8 cellular contexts compared by ENCODE assay signal in the genomic region with DNA sequence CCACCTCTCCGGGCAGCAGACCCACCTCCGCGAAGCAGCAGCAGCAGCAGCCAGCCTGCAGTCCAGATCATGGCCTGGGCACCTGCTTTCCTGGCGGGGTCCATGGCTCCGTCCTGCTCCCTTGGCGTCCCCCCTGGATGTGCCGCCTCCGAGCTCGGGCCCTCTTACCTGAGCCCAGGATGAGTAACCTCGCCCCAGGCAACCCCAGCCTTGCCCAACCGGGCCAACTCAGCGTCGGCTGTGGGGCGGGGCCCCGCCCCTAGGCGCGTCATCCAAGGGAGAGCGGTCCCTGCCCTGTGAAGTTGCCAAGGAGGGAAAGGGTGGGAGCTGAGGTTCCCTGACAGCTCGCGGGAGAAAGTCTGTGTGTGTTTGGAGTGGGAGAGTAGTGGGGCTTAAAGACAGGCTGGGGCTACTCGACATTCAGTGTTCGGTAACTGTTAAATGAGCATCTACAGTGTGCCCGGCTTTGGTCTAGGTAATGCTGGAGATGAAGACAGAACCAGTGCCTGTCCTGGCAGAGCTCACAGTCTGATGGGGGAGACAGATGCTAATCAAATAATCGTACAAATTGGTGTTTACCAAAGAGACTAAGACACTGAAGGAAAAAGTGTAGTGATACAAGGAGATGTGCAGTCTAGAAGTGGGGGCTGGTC. TPM values are rescaled to one million over a fixed set of nuclear protein-coding genes. Genes with fewer than 3 reads are reported as not detected.
DNase-seq lines count a peak whose midpoint lies in the region; TF ChIP-seq lines count a peak whose summit lies in the region.

A gene (minus strand): TSS at position 141 of the 653 bp plus-strand sequence. CDS start 37 bp downstream, at position 104.

- H3K4me3 Mint-ChIP-seq in Calu3 (ENCODE audit: low read depth, unreplicated experiment), result peak within 1 kb of the TSS; percentile 75

- TF ChIP-seq CTCF in Calu3 (IDR thresholded peaks at IDR 0.05; ENCODE audit: unreplicated experiment) (no peak), Peyer's patch (IDR thresholded peaks at IDR 0.05) (no peak), esophagus squamous epithelium (IDR thresholded peaks at IDR 0.05) (no peak), ovary (IDR thresholded peaks at IDR 0.05) (no peak)

- H3K4me1 ChIP-seq in Peyer's patch (peaks cover 0 to 19% (median 0%) of the 10 kb centered on the region in 4 donors), esophagus squamous epithelium (peaks cover 17 to 83% (median 38%) of the 10 kb centered on the region in 3 donors), ovary (ENCODE audit: insufficient read depth) (no peaks in the 10 kb centered on the region)

- peaks cover 36% of the 10 kb centered on the region for H3K36me3 Mint-ChIP-seq in Calu3 (ENCODE audit: insufficient read depth, unreplicated experiment)

- H3K36me3 ChIP-seq in Peyer's patch (no peaks in the 10 kb centered on the region), esophagus squamous epithelium (peaks cover 0 to 24% (median 5%) of the 10 kb centered on the region in 3 donors), ovary (no peaks in the 10 kb centered on the region)

- H3K27ac ChIP-seq in Peyer's patch (peak within 1 kb of the TSS in 3 of 4 donors; percentile 80 to 86 (median 86)), esophagus squamous epithelium (peak within 1 kb of the TSS; percentile 90 to 96 (median 92)), ovary (peak within 1 kb of the TSS in 1 of 2 donors; percentile 92)

- H3K4me1 Mint-ChIP-seq in Calu3 (ENCODE audit: low read depth, unreplicated experiment), result peaks cover 49% of the 10 kb centered on the region

- H3K9me3 ChIP-seq in Peyer's patch, result no peaks in the 10 kb centered on the region
- no peaks in the 10 kb centered on the region for H3K9me3 ChIP-seq in esophagus squamous epithelium
- H3K9me3 ChIP-seq in ovary, result no peaks in the 10 kb centered on the region

- TF ChIP-seq EP300 in ovary (IDR thresholded peaks at IDR 0.05), result no peak

- H3K27me3 ChIP-seq in Peyer's patch (no peaks in the 10 kb centered on the region), esophagus squamous epithelium (no peaks in the 10 kb centered on the region), ovary (no peaks in the 10 kb centered on the region)

- H3K4me3 ChIP-seq in Peyer's patch, result peak within 1 kb of the TSS in 2 of 4 donors; percentile 67 to 80
- peak within 1 kb of the TSS; percentile 54 to 68 (median 66) for H3K4me3 ChIP-seq in esophagus squamous epithelium
- peak within 1 kb of the TSS; percentile 61 for H3K4me3 ChIP-seq in ovary

- TF ChIP-seq POLR2A in Peyer's patch (IDR thresholded peaks at IDR 0.05), result no peak
- peak in 3 of 4 donors; percentile 80 to 87 (median 84) for TF ChIP-seq POLR2A in esophagus squamous epithelium (IDR thresholded peaks at IDR 0.05)
- no peak for TF ChIP-seq POLR2A in ovary (IDR thresholded peaks at IDR 0.05)

- no TSS peak for BruUV-seq in Calu3 (replicated peaks; lab: Mats Ljungman, UMichigan)

- DNase-seq in Calu3, result peak; percentile 93
- DNase-seq in Peyer's patch, result peak in 2 of 3 donors; percentile 62 to 63
- DNase-seq in esophagus squamous epithelium (lab: John Stamatoyannopoulos, UW), result no peak
- DNase-seq in ovary, result peak; percentile 36 to 68 (median 57)
- no peak for DNase-seq in dedifferentiated amniotic fluid mesenchymal stem cell (ENCODE audit: extremely low spot score)
- DNase-seq in NCI-H187 treated with DMSO at 0.1 percent for 48 hours (lab: John Stamatoyannopoulos, UW), result no peak
- DNase-seq in stimulated activated CD4-positive, alpha-beta T cell treated with anti-CD3 and anti-CD28 coated beads, Interleukin-2, amount 100 ng/mL, for 48 hours, result no peak
- DNase-seq in HuH-7.5 (ENCODE audit: low spot score), result no peak

- WGBS in esophagus squamous epithelium, 2 donors, result 13 to 28% methylated on average over 5 to 6 of the region's 24 CpGs
- WGBS in ovary, 3 donors, result 22 to 32% (median 31%) methylated on average over 24 of the region's 24 CpGs

- H3K27me3 Mint-ChIP-seq in Calu3 (ENCODE audit: unreplicated experiment), result no peaks in the 10 kb centered on the region

- no peaks in the 10 kb centered on the region for H3K9me3 Mint-ChIP-seq in Calu3 (ENCODE audit: low read depth, unreplicated experiment)

- intact Hi-C loops in Calu3 (cut with micrococcal nuclease; ENCODE audit: unreplicated experiment), result no loop called here
- intact Hi-C loops in esophagus squamous epithelium (cut with DNase I), result no loop called here
- intact Hi-C loops in ovary (cut with DNase I), result no loop called here

- CTCF ChIA-PET in Calu3 (lab: Charles Lee), result interaction anchor here (1.2 to 1.6 kb wide), 5 partner anchors 19 to 60 kb away, joined by 3 to 8 read pairs (median 7); a partner anchor contains a TSS

- peak within 1 kb of the TSS; percentile 79 for H3K27ac Mint-ChIP-seq in Calu3 (ENCODE audit: unreplicated experiment)

RNA-seq across cellular contexts. Expression of the gene that starts here (rescaled TPM):
- 6.6 and 6.9 TPM in 2 replicates for total RNA-seq in Calu3 (2022)
- under 1 TPM in 1 of 4 donors, not detected in 3; 0.67 TPM for total RNA-seq in Peyer's patch
- total RNA-seq in esophagus squamous epithelium, result 100 to 1,000 TPM; 312 to 823 (median 569) TPM
- 10 to 100 TPM in 1 of 7 donors, 1 to 10 TPM in 6; 2.5 to 15.1 (median 6.8) TPM for total RNA-seq in ovary
- polyA plus RNA-seq in ovary, result 1 to 10 TPM; 1.8 to 4.0 TPM

Comparison
In these comparisons a context has a peak if more than half of its experiments do, and no peak if none do; other contexts are left out.
1. RNA of the gene that starts here (total RNA-seq): 312 to 823 TPM in esophagus squamous epithelium; 2.5 to 15.1 TPM in ovary, 6.6 to 6.9 TPM in Calu3 and 0.67 TPM in Peyer's patch; every median in the first group is over 10 times any median in the second.
2. Peak in DNase-seq and H3K27ac ChIP-seq in Peyer's patch; RNA of the gene not detected or under 1 TPM.
3. DNase-seq: peak in Calu3 (single experiment) and ovary (5 of 5); none in esophagus squamous epithelium (single experiment), dedifferentiated amniotic fluid mesenchymal stem cell (single experiment), NCI-H187 treated with DMSO at 0.1 percent for 48 hours (single experiment), stimulated activated CD4-positive, alpha-beta T cell treated with anti-CD3 and anti-CD28 coated beads, Interleukin-2, amount 100 ng/mL, for 48 hours (0 of 2) and HuH-7.5 (single experiment).
4. POLR2A ChIP-seq: peak in esophagus squamous epithelium (3 of 4); none in Peyer's patch (0 of 2) and ovary (single experiment).